ENCODE assay signal across 8 cellular contexts in the genomic region with DNA sequence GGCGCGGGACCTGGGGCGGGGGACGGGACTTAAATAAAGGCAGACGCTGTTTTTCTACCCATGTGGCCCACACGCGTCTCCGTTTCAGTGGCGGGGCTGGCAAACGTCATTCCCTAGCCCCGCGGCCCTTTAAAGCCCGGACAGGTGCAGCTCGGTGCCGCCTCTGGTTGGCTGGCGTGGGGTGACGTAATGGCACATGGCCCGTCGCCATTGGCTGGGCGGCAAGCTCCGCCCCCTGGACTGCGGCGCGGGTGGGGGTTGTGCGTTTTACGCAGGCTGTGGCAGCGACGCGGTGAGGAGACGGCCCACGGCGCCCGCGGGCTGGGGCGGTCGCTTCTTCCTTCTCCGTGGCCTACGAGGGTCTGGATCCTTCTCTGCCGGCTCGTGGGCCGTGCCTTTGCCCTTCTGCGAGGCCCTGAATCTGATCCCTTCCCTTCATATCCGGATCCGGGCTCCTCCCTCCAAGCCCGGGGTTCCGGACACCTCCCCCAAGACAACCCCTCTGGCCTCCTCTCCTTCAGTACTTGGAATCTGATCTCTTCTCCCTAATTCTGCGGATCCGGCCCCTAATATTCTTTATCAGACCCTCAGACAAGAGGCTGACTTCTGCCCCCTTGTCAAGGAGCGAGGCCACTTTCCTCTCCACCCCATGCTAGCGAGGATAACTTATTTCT. TPM values are rescaled to one million over a fixed set of nuclear protein-coding genes. Genes with fewer than 3 reads are reported as not detected.
DNase-seq lines count a peak whose midpoint lies in the region; ATAC-seq and TF ChIP-seq lines count a peak whose summit lies in the region.

Gene CRELD1 (plus strand): TSS at position 274 of the 674 bp plus-strand sequence. CDS start 605 bp downstream, outside the sequence.

- DNase-seq in BE2C, result peak; percentile 91
- peak; percentile 90 for DNase-seq in GM19238 (ENCODE audit: insufficient read length, low spot score)
- DNase-seq in NCI-H748 (lab: John Stamatoyannopoulos, UW; ENCODE audit: unreplicated experiment), result peak; percentile 94
- peak; percentile 97 for DNase-seq in activated CD4-positive, alpha-beta T cell treated with anti-CD3 and anti-CD28 coated beads, Interleukin-2, amount 10 ng/mL, durations not matched to agents 7 days and 5 days
- DNase-seq in dedifferentiated amniotic fluid mesenchymal stem cell (ENCODE audit: extremely low spot score), result peak; percentile 78
- peak; percentile 98 for DNase-seq in left lobe of liver (ENCODE audit: low spot score)
- peak; percentile 96 to 97 for DNase-seq in stimulated activated CD4-positive, alpha-beta T cell treated with anti-CD3 and anti-CD28 coated beads, Interleukin-2, amount 100 ng/mL, for 24 hours

- peaks cover 12% of the 10 kb centered on the region for H3K36me3 Mint-ChIP-seq in activated CD4-positive, alpha-beta T cell treated with anti-CD3 and anti-CD28 coated beads, Interleukin-2, amount 10 ng/mL, durations not matched to agents 7 days and 5 days (ENCODE audit: low read depth)

- ATAC-seq in HG03439 (IDR thresholded peaks at IDR 0.05; ENCODE audit: unreplicated experiment), result peak; percentile 88
- peak; percentile 89 for ATAC-seq in left lobe of liver

- peak within 1 kb of the TSS; percentile 58 for H3K4me3 ChIP-seq in BE2C (ENCODE audit: low read depth, low read length)

- H3K4me1 Mint-ChIP-seq in activated CD4-positive, alpha-beta T cell treated with anti-CD3 and anti-CD28 coated beads, Interleukin-2, amount 10 ng/mL, durations not matched to agents 7 days and 5 days, result peaks cover 40% of the 10 kb centered on the region

- no peaks in the 10 kb centered on the region for H3K9me3 Mint-ChIP-seq in activated CD4-positive, alpha-beta T cell treated with anti-CD3 and anti-CD28 coated beads, Interleukin-2, amount 10 ng/mL, durations not matched to agents 7 days and 5 days

- no peaks in the 10 kb centered on the region for H3K36me3 ChIP-seq in BE2C

- no peaks in the 10 kb centered on the region; the same call in 1 of the 2 replicates for H3K4me1 ChIP-seq in BE2C

- no peak for TF ChIP-seq CTCF in BE2C (IDR thresholded peaks at IDR 0.05; ENCODE audit: low read depth, low read length)

- POLR2A ChIA-PET in activated CD4-positive, alpha-beta T cell treated with anti-CD3 and anti-CD28 coated beads, Interleukin-2, amount 10 ng/mL, durations not matched to agents 7 days and 5 days (lab: Charles Lee), result interaction anchor here (0.6 to 1.4 kb wide), 4 partner anchors 9 to 91 kb away, joined by 3 to 7 read pairs (median 4); partner anchors contain the start of gene PRRT3

- CTCF ChIA-PET in activated CD4-positive, alpha-beta T cell treated with anti-CD3 and anti-CD28 coated beads, Interleukin-2, amount 10 ng/mL, durations not matched to agents 7 days and 5 days (lab: Charles Lee), result interaction anchor here (0.9 to 4.2 kb wide), 22 partner anchors 8 to 503 kb away, joined by 3 to 25 read pairs (median 4); partner anchors contain the start of genes IL17RC, PRRT3, RPUSD3 and SEC13

- H3K4me3 Mint-ChIP-seq in activated CD4-positive, alpha-beta T cell treated with anti-CD3 and anti-CD28 coated beads, Interleukin-2, amount 10 ng/mL, durations not matched to agents 7 days and 5 days, result peak within 1 kb of the TSS; percentile 96

- no peaks in the 10 kb centered on the region for H3K27me3 ChIP-seq in BE2C

- peak within 1 kb of the TSS; percentile 98 for H3K27ac Mint-ChIP-seq in activated CD4-positive, alpha-beta T cell treated with anti-CD3 and anti-CD28 coated beads, Interleukin-2, amount 10 ng/mL, durations not matched to agents 7 days and 5 days

- no peaks in the 10 kb centered on the region for H3K9me3 ChIP-seq in BE2C

- no peaks in the 10 kb centered on the region for H3K27me3 Mint-ChIP-seq in activated CD4-positive, alpha-beta T cell treated with anti-CD3 and anti-CD28 coated beads, Interleukin-2, amount 10 ng/mL, durations not matched to agents 7 days and 5 days

RNA-seq across cellular contexts. Expression of gene CRELD1, which starts in this region (rescaled TPM):
- polyA plus RNA-seq in BE2C (2012; ENCODE audit: insufficient read depth, insufficient read length, low read depth), result 45.8 TPM
- 10 to 100 TPM; 13.9 to 16.0 TPM for total RNA-seq in activated CD4-positive, alpha-beta T cell treated with anti-CD3 and anti-CD28 coated beads, Interleukin-2, amount 10 ng/mL, durations not matched to agents 7 days and 5 days
- 41.0 TPM for total RNA-seq in left lobe of liver

Comparison
In these comparisons a context has a peak if more than half of its experiments do, and no peak if none do; other contexts are left out.
1. Peak in every context shown above with its lines: DNase-seq, ATAC-seq and H3K4me3 ChIP-seq.